12 cellular contexts compared by ENCODE assay signal in genomic region chr17:1752425-1752941, GRCh38. TPM values are rescaled to one million over a fixed set of nuclear protein-coding genes. Genes with fewer than 3 reads are reported as not detected.
A peak's percentile ranks its signal among the peaks of the same experiment; 100 is the strongest.
DNase-seq lines count a peak whose midpoint lies in the region; ATAC-seq and TF ChIP-seq lines count a peak whose summit lies in the region.
"Had no signal": no experiment of that assay in that cellular context is flagged by ENCODE, and none has a peak within 500 bp of the region (broad histone marks: within the 10 kb centered on the region; RNA-seq: fewer than 3 reads in every experiment).

No MANE protein-coding gene starts in this region.

- DNase-seq in CD14-positive monocyte (ENCODE audit: low spot score) (peak; percentile 73), M059J (ENCODE audit: low read depth) (peak; percentile 23), caudate nucleus (lab: John Stamatoyannopoulos, UW) (no peak), DMS114 treated with DMSO at 0.1 percent for 48 hours (lab: John Stamatoyannopoulos, UW; ENCODE audit: unreplicated experiment) (no peak), NCI-H1436 treated with DMSO at 0.1 percent for 48 hours (lab: John Stamatoyannopoulos, UW) (no peak)
- DNase-seq: DMS79 treated with DMSO at 0.1 percent for 48 hours, NCI-H2227 treated with DMSO at 0.1 percent for 48 hours, right lobe of liver had no signal

- intact Hi-C loops in CD14-positive monocyte (cut with micrococcal nuclease) = no loop called here

- TF ChIP-seq CTCF in CD14-positive monocyte (IDR thresholded peaks at IDR 0.05) = no peak

- no peaks in the 10 kb centered on the region for H3K9me3 ChIP-seq in mucosa of rectum (ENCODE audit: control insufficient read depth in 2 of 2, low read length in 2 of 2)
- H3K9me3 ChIP-seq: right lobe of liver, tibial artery had no signal

- no peaks in the 10 kb centered on the region for H3K36me3 ChIP-seq in mucosa of rectum (ENCODE audit: control insufficient read depth in 2 of 2, insufficient read depth in 2 of 2, low read length in 2 of 2)
- H3K36me3 ChIP-seq: tibial artery had no signal

- H3K36me3 Mint-ChIP-seq in CD14-positive monocyte = no peaks in the 10 kb centered on the region

- peaks cover 29% of the 10 kb centered on the region for H3K4me1 Mint-ChIP-seq in CD14-positive monocyte

- no peak for ATAC-seq in GM18861 (IDR thresholded peaks at IDR 0.05; ENCODE audit: unreplicated experiment)
- no peak for ATAC-seq in GM21515 (IDR thresholded peaks at IDR 0.05; ENCODE audit: unreplicated experiment)

- H3K4me3 Mint-ChIP-seq in CD14-positive monocyte = peak overlapping the region; percentile 71 to 84

- H3K27me3 Mint-ChIP-seq in CD14-positive monocyte (ENCODE audit: low read depth in 3 of 3) = peaks cover 0 to 4% (median 0%) of the 10 kb centered on the region in 3 donors

- H3K27ac ChIP-seq in caudate nucleus (ENCODE audit: low read depth, low read length) (peak overlapping the region; percentile 32), mucosa of rectum (ENCODE audit: low read depth in 2 of 2, low read length in 2 of 2) (peak overlapping the region; percentile 63 to 68)
- H3K27ac ChIP-seq: tibial artery had no signal

- peak overlapping the region; percentile 77 to 89 (median 86) for H3K27ac Mint-ChIP-seq in CD14-positive monocyte

- peak overlapping the region; percentile 40 to 50 for H3K4me3 ChIP-seq in mucosa of rectum (ENCODE audit: low read length in 2 of 2)
- H3K4me3 ChIP-seq: right lobe of liver, tibial artery had no signal

- H3K9me3 Mint-ChIP-seq in CD14-positive monocyte = peaks cover 0 to 5% (median 0%) of the 10 kb centered on the region in 7 donors

- H3K9ac ChIP-seq in mucosa of rectum (ENCODE audit: low read depth in 1 of 2, low read length in 2 of 2) = peak overlapping the region in 1 of 2 donors; percentile 58

- no peaks in the 10 kb centered on the region for H3K27me3 ChIP-seq in mucosa of rectum (ENCODE audit: control insufficient read depth in 2 of 2, insufficient read depth in 2 of 2, low read length in 2 of 2)
- H3K27me3 ChIP-seq: right lobe of liver had no signal

- H3K4me1 ChIP-seq in mucosa of rectum (ENCODE audit: control insufficient read depth in 2 of 2, insufficient read depth in 2 of 2, low read length in 2 of 2) = peaks cover 8 to 14% of the 10 kb centered on the region in 2 donors

RNA-seq across cellular contexts. Expression of gene SERPINF1, which starts 9.4 kb away (rescaled TPM):
- 1 to 10 TPM; 8.0 to 9.9 TPM for polyA plus RNA-seq in CD14-positive monocyte
- not detected in 2 replicates for total RNA-seq in M059J (2014; rRNA removed; shearing (Covaris generic))

RNA-seq across cellular contexts. Expression of gene SERPINF2, which starts 9.8 kb away (rescaled TPM):
- under 1 TPM; 0.75 to 0.79 TPM for polyA plus RNA-seq in CD14-positive monocyte
- total RNA-seq in M059J (2014; rRNA removed; shearing (Covaris generic)) = 0.05 TPM in 1 of 2 replicates, not detected in the other

RNA-seq across cellular contexts. Expression of gene WDR81, which starts 28.0 kb away (rescaled TPM):
- 1 to 10 TPM; 6.2 to 8.8 TPM for polyA plus RNA-seq in CD14-positive monocyte
- total RNA-seq in M059J (2014; rRNA removed; shearing (Covaris generic)) = 4.0 and 9.5 TPM in 2 replicates

RNA-seq across cellular contexts. Expression of gene TLCD2, which starts 42.3 kb away (rescaled TPM):
- polyA plus RNA-seq in CD14-positive monocyte = not detected
- 0.02 and 0.32 TPM in 2 replicates for total RNA-seq in M059J (2014; rRNA removed; shearing (Covaris generic))

Comparison
In these comparisons a context has a peak if more than half of its experiments do, and no peak if none do; other contexts are left out.
1. DNase-seq: peak in CD14-positive monocyte (single experiment) and M059J (single experiment); none in caudate nucleus (0 of 61), DMS114 treated with DMSO at 0.1 percent for 48 hours (single experiment) and NCI-H1436 treated with DMSO at 0.1 percent for 48 hours (single experiment).